2 cellular contexts compared by ENCODE assay signal in the genomic region with DNA sequence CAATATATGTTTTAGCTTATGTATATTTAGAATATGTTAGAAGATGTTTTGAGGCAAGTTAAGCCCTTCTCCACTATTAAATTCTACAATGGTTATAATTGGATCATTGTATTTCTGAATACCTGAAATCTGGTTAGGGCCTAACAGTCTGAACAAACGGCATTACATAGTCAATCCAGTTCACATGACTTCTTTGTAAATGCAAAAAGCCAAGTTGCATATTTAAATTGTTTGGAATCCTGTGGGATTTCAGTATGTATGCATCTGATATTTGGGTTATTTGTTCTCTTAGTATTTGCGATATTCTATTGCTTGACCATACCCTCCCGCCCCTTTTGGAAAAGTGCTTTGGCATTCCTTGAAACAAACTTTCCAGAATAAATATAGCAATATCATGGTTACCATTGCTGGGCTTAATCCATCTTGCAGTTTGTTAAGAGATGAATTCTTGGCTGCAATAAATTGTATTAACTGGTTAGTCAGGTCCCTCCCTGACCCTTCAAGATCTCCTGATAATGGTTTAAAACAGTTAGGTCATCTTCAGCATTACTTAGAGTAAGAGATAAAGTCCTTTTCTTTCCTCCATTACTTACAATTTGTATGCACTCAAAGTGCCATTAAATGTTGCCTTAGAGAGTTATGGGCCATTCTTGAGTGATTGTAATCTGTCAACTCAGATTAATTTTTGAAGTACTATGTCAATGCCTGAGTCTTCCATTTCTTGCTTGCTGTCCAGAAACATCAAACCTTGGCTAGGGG.
TF ChIP-seq lines count a peak whose summit lies in the region.

No MANE protein-coding gene starts in this region.

TF ChIP-seq in HEK293, 187 proteins besides CTCF, POLR2A, EP300 and RAD21 (continued from another document):
- TF ChIP-seq, protein P1, sequence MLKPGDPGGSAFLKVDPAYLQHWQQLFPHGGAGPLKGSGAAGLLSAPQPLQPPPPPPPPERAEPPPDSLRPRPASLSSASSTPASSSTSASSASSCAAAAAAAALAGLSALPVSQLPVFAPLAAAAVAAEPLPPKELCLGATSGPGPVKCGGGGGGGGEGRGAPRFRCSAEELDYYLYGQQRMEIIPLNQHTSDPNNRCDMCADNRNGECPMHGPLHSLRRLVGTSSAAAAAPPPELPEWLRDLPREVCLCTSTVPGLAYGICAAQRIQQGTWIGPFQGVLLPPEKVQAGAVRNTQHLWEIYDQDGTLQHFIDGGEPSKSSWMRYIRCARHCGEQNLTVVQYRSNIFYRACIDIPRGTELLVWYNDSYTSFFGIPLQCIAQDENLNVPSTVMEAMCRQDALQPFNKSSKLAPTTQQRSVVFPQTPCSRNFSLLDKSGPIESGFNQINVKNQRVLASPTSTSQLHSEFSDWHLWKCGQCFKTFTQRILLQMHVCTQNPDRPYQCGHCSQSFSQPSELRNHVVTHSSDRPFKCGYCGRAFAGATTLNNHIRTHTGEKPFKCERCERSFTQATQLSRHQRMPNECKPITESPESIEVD (tag by site-specific recombination; IDR thresholded peaks at IDR 0.05), result peak; percentile 87
- TF ChIP-seq TCF7L2 (IDR thresholded peaks at IDR 0.05; ENCODE audit: borderline replicate concordance, low read depth, low read length), result peak; percentile 25; the same call in 1 of the 2 replicates
- TF ChIP-seq OSR2 (tag by site-specific recombination; IDR thresholded peaks at IDR 0.05), result peak; percentile 64; the same call in 1 of the 2 replicates
- peak; percentile 66; the same call in 1 of the 2 replicates for TF ChIP-seq PRDM4 (tag by site-specific recombination; IDR thresholded peaks at IDR 0.05)
- no peak for TF ChIP-seq ZNF24 (tag by site-specific recombination; IDR thresholded peaks at IDR 0.05)

TF ChIP-seq in WTC11, 78 proteins besides CTCF, POLR2A, EP300 and RAD21 (continued from another document):
- TF ChIP-seq AFF4 (CRISPR knock-in tag; IDR thresholded peaks at IDR 0.05; ENCODE audit: borderline replicate concordance), result no peak
- TF ChIP-seq, protein P2, sequence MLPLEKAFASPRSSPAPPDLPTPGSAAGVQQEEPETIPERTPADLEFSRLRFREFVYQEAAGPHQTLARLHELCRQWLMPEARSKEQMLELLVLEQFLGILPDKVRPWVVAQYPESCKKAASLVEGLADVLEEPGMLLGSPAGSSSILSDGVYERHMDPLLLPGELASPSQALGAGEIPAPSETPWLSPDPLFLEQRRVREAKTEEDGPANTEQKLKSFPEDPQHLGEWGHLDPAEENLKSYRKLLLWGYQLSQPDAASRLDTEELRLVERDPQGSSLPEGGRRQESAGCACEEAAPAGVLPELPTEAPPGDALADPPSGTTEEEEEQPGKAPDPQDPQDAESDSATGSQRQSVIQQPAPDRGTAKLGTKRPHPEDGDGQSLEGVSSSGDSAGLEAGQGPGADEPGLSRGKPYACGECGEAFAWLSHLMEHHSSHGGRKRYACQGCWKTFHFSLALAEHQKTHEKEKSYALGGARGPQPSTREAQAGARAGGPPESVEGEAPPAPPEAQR (CRISPR knock-in tag; IDR thresholded peaks at IDR 0.05), result no peak
